In the genomic region with DNA sequence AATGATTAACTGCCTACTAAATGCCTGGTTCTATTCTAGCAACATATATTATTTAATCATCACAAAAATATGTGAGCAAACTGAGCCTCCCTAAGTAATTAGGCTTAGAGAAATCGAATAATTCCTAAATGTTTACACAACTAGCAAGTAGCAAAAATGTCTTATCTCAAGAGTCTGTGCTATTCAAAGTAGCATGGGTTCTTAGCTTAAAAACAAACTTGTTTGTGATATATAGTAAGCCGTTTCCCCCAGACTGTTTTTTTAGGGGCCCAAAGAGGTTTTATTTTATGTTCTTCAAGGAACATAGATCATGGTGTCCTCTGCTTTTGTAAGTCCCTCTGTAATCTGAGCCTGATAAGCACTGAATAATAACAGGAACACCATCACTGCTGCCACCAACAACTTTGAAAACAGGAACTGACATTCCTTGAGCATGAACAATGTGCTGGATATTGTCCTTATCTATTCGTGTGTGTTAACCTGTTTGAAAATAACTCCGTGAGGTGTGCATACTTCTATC, we compare ENCODE assay signal across 12 cellular contexts.
DNase-seq lines count a peak whose midpoint lies in the region; ATAC-seq, FAIRE-seq and TF ChIP-seq lines count a peak whose summit lies in the region.
"Had no signal": no experiment of that assay in that cellular context is flagged by ENCODE, and none has a peak within 500 bp of the region (broad histone marks: within the 10 kb centered on the region; RNA-seq: fewer than 3 reads in every experiment).

No MANE protein-coding gene starts in this region.

- H3K27ac ChIP-seq in heart left ventricle (peak overlapping the region; percentile 1 to 74 (median 52)), psoas muscle (peak overlapping the region; percentile 44)
- no peak overlapping the region for H3K27ac ChIP-seq in CD8-positive, alpha-beta memory T cell (ENCODE audit: low read depth, low read length)
- H3K27ac ChIP-seq: parathyroid adenoma had no signal

- H3K27me3 Mint-ChIP-seq in WTC11 (ENCODE audit: low read depth), result no peaks in the 10 kb centered on the region
- no peaks in the 10 kb centered on the region for H3K27me3 Mint-ChIP-seq in CD8-positive, alpha-beta memory T cell
- H3K27me3 Mint-ChIP-seq: activated naive CD4-positive, alpha-beta T cell treated with anti-CD3 and anti-CD28 coated beads, Interleukin-2, amount 50 U/mL, for 24 hours had no signal

- H3K4me1 Mint-ChIP-seq in WTC11, result peaks cover 20% of the 10 kb centered on the region
- no peaks in the 10 kb centered on the region for H3K4me1 Mint-ChIP-seq in CD8-positive, alpha-beta memory T cell
- H3K4me1 Mint-ChIP-seq: activated naive CD4-positive, alpha-beta T cell treated with anti-CD3 and anti-CD28 coated beads, Interleukin-2, amount 50 U/mL, for 24 hours had no signal

- no peaks in the 10 kb centered on the region for H3K9me3 Mint-ChIP-seq in WTC11
- H3K9me3 Mint-ChIP-seq in CD8-positive, alpha-beta memory T cell, result no peaks in the 10 kb centered on the region
- H3K9me3 Mint-ChIP-seq: activated naive CD4-positive, alpha-beta T cell treated with anti-CD3 and anti-CD28 coated beads, Interleukin-2, amount 50 U/mL, for 24 hours had no signal

- peaks cover 0 to 38% (median 18%) of the 10 kb centered on the region in 12 donors for H3K4me1 ChIP-seq in heart left ventricle
- H3K4me1 ChIP-seq in psoas muscle, result peaks cover 6% of the 10 kb centered on the region
- H3K4me1 ChIP-seq in CD8-positive, alpha-beta memory T cell (ENCODE audit: insufficient read depth, low read length), result no peaks in the 10 kb centered on the region

- TF ChIP-seq CTCF in WTC11 (IDR thresholded peaks at IDR 0.05) (no peak), heart left ventricle (IDR thresholded peaks at IDR 0.05) (no peak), psoas muscle (IDR thresholded peaks at IDR 0.05) (no peak)

- POLR2A ChIA-PET in WTC11 (lab: Charles Lee), result no interaction called here
- POLR2A ChIA-PET in CD8-positive, alpha-beta memory T cell (lab: Charles Lee), result no interaction called here

- H3K36me3 Mint-ChIP-seq in WTC11, result no peaks in the 10 kb centered on the region
- peaks cover 12 to 36% (median 16%) of the 10 kb centered on the region in 3 donors for H3K36me3 Mint-ChIP-seq in CD8-positive, alpha-beta memory T cell

- 15 to 24% (median 20%) methylated on average over 4 of the region's 4 CpGs for WGBS in heart left ventricle, 4 donors
- WGBS in psoas muscle, 3 donors, result 40 to 43% (median 43%) methylated on average over 4 of the region's 4 CpGs

- CTCF ChIA-PET in WTC11 (lab: Charles Lee), result interaction anchor here (0.6 to 1.6 kb wide), 7 partner anchors 9 to 394 kb away, joined by 3 to 8 read pairs (median 3); a partner anchor contains a TSS
- CTCF ChIA-PET in CD8-positive, alpha-beta memory T cell (lab: Charles Lee), result interaction anchor here (0.7 kb wide), 1 partner anchor 12 kb away, joined by 3 read pairs; no protein-coding TSS in a partner anchor

- H3K4me3 Mint-ChIP-seq in WTC11, result no peak overlapping the region
- H3K4me3 Mint-ChIP-seq in CD8-positive, alpha-beta memory T cell, result no peak overlapping the region
- H3K4me3 Mint-ChIP-seq: activated naive CD4-positive, alpha-beta T cell treated with anti-CD3 and anti-CD28 coated beads, Interleukin-2, amount 50 U/mL, for 24 hours had no signal

- no peak for DNase-seq in GM12891 (ENCODE audit: insufficient read length, low spot score)
- no peak for DNase-seq in WTC11 (ENCODE audit: low spot score)
- no peak for DNase-seq in heart left ventricle
- no peak for DNase-seq in psoas muscle
- DNase-seq in OCI-M2 (lab: John Stamatoyannopoulos, UW; ENCODE audit: unreplicated experiment), result no peak
- DNase-seq in stimulated activated naive CD4-positive, alpha-beta T cell treated with Interleukin-2 at 50 U/mL for 16 hours (lab: John Stamatoyannopoulos, UW), result no peak
- DNase-seq in stimulated activated CD4-positive, alpha-beta T cell treated with anti-CD3 and anti-CD28 coated beads, Interleukin-4, amount 100 ng/mL, for 4 hours, result no peak
- DNase-seq in CD8-positive, alpha-beta memory T cell, result no peak

- intact Hi-C loops in heart left ventricle (cut with DNase I) (loop anchor here in 1 of 10 donors (2.0 kb wide), 1 partner anchor 68 kb away; a partner anchor contains a TSS), psoas muscle (cut with DNase I) (no loop called here)

- no peaks in the 10 kb centered on the region for H3K9me3 ChIP-seq in heart left ventricle
- no peaks in the 10 kb centered on the region for H3K9me3 ChIP-seq in psoas muscle
- H3K9me3 ChIP-seq in CD8-positive, alpha-beta memory T cell (ENCODE audit: low read length), result no peaks in the 10 kb centered on the region
- H3K9me3 ChIP-seq: gastroesophageal sphincter had no signal

- FAIRE-seq in GM12891 (lab: Jason Lieb, UNC), result no peak

- TF ChIP-seq POLR2A in GM12891 (IDR thresholded peaks at IDR 0.05; ENCODE audit: low read depth, low read length), result no peak
- no peak for TF ChIP-seq POLR2A in heart left ventricle (IDR thresholded peaks at IDR 0.05)

- peak overlapping the region; percentile 18; the same call in 1 of the 2 replicates for H3K27ac Mint-ChIP-seq in WTC11
- peak overlapping the region in 1 of 8 donors; percentile 55 for H3K27ac Mint-ChIP-seq in CD8-positive, alpha-beta memory T cell
- H3K27ac Mint-ChIP-seq: activated naive CD4-positive, alpha-beta T cell treated with anti-CD3 and anti-CD28 coated beads, Interleukin-2, amount 50 U/mL, for 24 hours had no signal

- peaks cover 0 to 18% (median 1%) of the 10 kb centered on the region in 9 donors for H3K36me3 ChIP-seq in heart left ventricle
- peaks cover 0 to 4% of the 10 kb centered on the region in 2 donors for H3K36me3 ChIP-seq in psoas muscle (ENCODE audit: insufficient read depth in 1 of 2, low read depth in 1 of 2)
- H3K36me3 ChIP-seq in CD8-positive, alpha-beta memory T cell (ENCODE audit: insufficient read depth, low read length), result no peaks in the 10 kb centered on the region

- ATAC-seq in WTC11 (no peak), heart left ventricle (peak; percentile 88 to 97 (median 93)), psoas muscle (peak; percentile 75 to 83 (median 80))
- ATAC-seq: activated CD4-positive, CD25-positive, alpha-beta regulatory T cell treated with anti-CD3 and anti-CD28 coated beads, Interleukin-2, amount 50 U/mL, for 24 hours; gastroesophageal sphincter had no signal

- H3K4me3 ChIP-seq in heart left ventricle, result no peak overlapping the region
- H3K4me3 ChIP-seq in psoas muscle, result no peak overlapping the region
- no peak overlapping the region for H3K4me3 ChIP-seq in CD8-positive, alpha-beta memory T cell (ENCODE audit: low read length)
- H3K4me3 ChIP-seq: gastroesophageal sphincter had no signal

- H3K27me3 ChIP-seq in heart left ventricle, result no peaks in the 10 kb centered on the region
- no peaks in the 10 kb centered on the region for H3K27me3 ChIP-seq in psoas muscle (ENCODE audit: insufficient read depth in 3 of 3, low read length in 2 of 3)
- no peaks in the 10 kb centered on the region for H3K27me3 ChIP-seq in CD8-positive, alpha-beta memory T cell (ENCODE audit: insufficient read depth, low read length, poor library complexity, severe bottlenecking)
- H3K27me3 ChIP-seq: gastroesophageal sphincter had no signal

TF ChIP-seq in GM12891, 5 proteins besides CTCF, POLR2A, EP300 and RAD21:
- peak; percentile 32; the same call in 1 of the 2 replicates for TF ChIP-seq SPI1 (IDR thresholded peaks at IDR 0.05; ENCODE audit: low read depth, low read length)
- TF ChIP-seq POU2F2 (IDR thresholded peaks at IDR 0.05; ENCODE audit: low read depth, low read length), result no peak
- no peak for TF ChIP-seq TAF1 (IDR thresholded peaks at IDR 0.05; ENCODE audit: low read depth, low read length)
- no peak for TF ChIP-seq POLR2AphosphoS5 (IDR thresholded peaks at IDR 0.05; ENCODE audit: low read depth, low read length)

TF ChIP-seq in WTC11, 78 proteins besides CTCF, POLR2A, EP300 and RAD21 (continues in another document):
- TF ChIP-seq, protein P1, sequence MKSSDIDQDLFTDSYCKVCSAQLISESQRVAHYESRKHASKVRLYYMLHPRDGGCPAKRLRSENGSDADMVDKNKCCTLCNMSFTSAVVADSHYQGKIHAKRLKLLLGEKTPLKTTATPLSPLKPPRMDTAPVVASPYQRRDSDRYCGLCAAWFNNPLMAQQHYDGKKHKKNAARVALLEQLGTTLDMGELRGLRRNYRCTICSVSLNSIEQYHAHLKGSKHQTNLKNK (CRISPR knock-in tag; IDR thresholded peaks at IDR 0.05), result no peak
- TF ChIP-seq TEAD1 (CRISPR knock-in tag; IDR thresholded peaks at IDR 0.05), result no peak
- TF ChIP-seq, protein P2, sequence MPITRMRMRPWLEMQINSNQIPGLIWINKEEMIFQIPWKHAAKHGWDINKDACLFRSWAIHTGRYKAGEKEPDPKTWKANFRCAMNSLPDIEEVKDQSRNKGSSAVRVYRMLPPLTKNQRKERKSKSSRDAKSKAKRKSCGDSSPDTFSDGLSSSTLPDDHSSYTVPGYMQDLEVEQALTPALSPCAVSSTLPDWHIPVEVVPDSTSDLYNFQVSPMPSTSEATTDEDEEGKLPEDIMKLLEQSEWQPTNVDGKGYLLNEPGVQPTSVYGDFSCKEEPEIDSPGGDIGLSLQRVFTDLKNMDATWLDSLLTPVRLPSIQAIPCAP (CRISPR knock-in tag; IDR thresholded peaks at IDR 0.05), result no peak
- TF ChIP-seq, protein P3, sequence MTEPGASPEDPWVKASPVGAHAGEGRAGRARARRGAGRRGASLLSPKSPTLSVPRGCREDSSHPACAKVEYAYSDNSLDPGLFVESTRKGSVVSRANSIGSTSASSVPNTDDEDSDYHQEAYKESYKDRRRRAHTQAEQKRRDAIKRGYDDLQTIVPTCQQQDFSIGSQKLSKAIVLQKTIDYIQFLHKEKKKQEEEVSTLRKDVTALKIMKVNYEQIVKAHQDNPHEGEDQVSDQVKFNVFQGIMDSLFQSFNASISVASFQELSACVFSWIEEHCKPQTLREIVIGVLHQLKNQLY (CRISPR knock-in tag; IDR thresholded peaks at IDR 0.05), result no peak
- TF ChIP-seq, protein P4, sequence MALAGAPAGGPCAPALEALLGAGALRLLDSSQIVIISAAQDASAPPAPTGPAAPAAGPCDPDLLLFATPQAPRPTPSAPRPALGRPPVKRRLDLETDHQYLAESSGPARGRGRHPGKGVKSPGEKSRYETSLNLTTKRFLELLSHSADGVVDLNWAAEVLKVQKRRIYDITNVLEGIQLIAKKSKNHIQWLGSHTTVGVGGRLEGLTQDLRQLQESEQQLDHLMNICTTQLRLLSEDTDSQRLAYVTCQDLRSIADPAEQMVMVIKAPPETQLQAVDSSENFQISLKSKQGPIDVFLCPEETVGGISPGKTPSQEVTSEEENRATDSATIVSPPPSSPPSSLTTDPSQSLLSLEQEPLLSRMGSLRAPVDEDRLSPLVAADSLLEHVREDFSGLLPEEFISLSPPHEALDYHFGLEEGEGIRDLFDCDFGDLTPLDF (CRISPR knock-in tag; IDR thresholded peaks at IDR 0.05), result no peak
